ENCODE assay signal across 2 cellular contexts in genomic region chr10:5810235-5810634, GRCh38.
TF ChIP-seq lines count a peak whose summit lies in the region.

No MANE protein-coding gene starts in this region.

TF ChIP-seq in IMR-90, 13 proteins besides CTCF, POLR2A, EP300 and RAD21:
- TF ChIP-seq BHLHE40 (IDR thresholded peaks at IDR 0.05; ENCODE audit: low read depth, low read length) (no peak), MAFK (IDR thresholded peaks at IDR 0.05; ENCODE audit: low read depth, low read length) (no peak), USF2 (IDR thresholded peaks at IDR 0.05; ENCODE audit: low read depth, low read length) (no peak), RFX5 (IDR thresholded peaks at IDR 0.05; ENCODE audit: low read depth, low read length) (no peak), CHD1 (IDR thresholded peaks at IDR 0.05; ENCODE audit: low read depth, low read length) (no peak), MXI1 (IDR thresholded peaks at IDR 0.05; ENCODE audit: borderline replicate concordance, low read depth, low read length) (no peak), ELK1 (IDR thresholded peaks at IDR 0.05; ENCODE audit: borderline replicate concordance, low read depth, low read length) (no peak), RCOR1 (IDR thresholded peaks at IDR 0.05; ENCODE audit: insufficient replicate concordance, low read length) (no peak), SMC3 (IDR thresholded peaks at IDR 0.05; ENCODE audit: low read depth, low read length) (no peak), MAZ (IDR thresholded peaks at IDR 0.05; ENCODE audit: borderline replicate concordance, low read depth, low read length) (no peak), CEBPB (IDR thresholded peaks at IDR 0.05; ENCODE audit: low read depth, low read length) (no peak)

TF ChIP-seq in GM12878, 131 proteins besides CTCF, POLR2A, EP300 and RAD21:
- TF ChIP-seq KAT2A (conservative IDR thresholded peaks at IDR 0.05; ENCODE audit: control insufficient read depth, low read depth, low read length) (no peak), MXI1 (IDR thresholded peaks at IDR 0.05; ENCODE audit: low read depth, low read length) (peak; percentile 58; the same call in 1 of the 2 replicates), CHD1 (IDR thresholded peaks at IDR 0.05; ENCODE audit: low read depth, low read length) (0 out of 2 replicates have a peak, but pooled peaks have one; percentile 20), NFXL1 (IDR thresholded peaks at IDR 0.05; ENCODE audit: borderline replicate concordance) (no peak), MAX (IDR thresholded peaks at IDR 0.05; ENCODE audit: low read depth, low read length) (no peak), WRNIP1 (IDR thresholded peaks at IDR 0.05; ENCODE audit: borderline replicate concordance, low read depth, low read length) (no peak)
